8 cellular contexts compared by ENCODE assay signal in genomic region chr10:114526497-114527238, GRCh38.
DNase-seq lines count a peak whose midpoint lies in the region; ATAC-seq, FAIRE-seq and TF ChIP-seq lines count a peak whose summit lies in the region.

No MANE protein-coding gene starts in this region.

- FAIRE-seq in GM12891 (lab: Jason Lieb, UNC) = peak; percentile 94
- FAIRE-seq in D721Med (lab: Jason Lieb, UNC) = no peak

- H2AFZ ChIP-seq in smooth muscle cell (ENCODE audit: low read depth) = peak overlapping the region; percentile 49

- H3K9me3 ChIP-seq in T-helper 17 cell (ENCODE audit: control insufficient read depth, low read length, poor library complexity, severe bottlenecking) (no peaks in the 10 kb centered on the region), body of pancreas (no peaks in the 10 kb centered on the region), smooth muscle cell (replicated peaks; ENCODE audit: low read depth) (no peaks in the 10 kb centered on the region)

- no peaks in the 10 kb centered on the region for H4K20me1 ChIP-seq in smooth muscle cell (ENCODE audit: low read depth)

- peak overlapping the region; percentile 100 for H3K27ac Mint-ChIP-seq in T-helper 17 cell

- H3K4me2 ChIP-seq in smooth muscle cell = peak overlapping the region; percentile 83

- TF ChIP-seq CTCF in body of pancreas (IDR thresholded peaks at IDR 0.05) (no peak), smooth muscle cell (IDR thresholded peaks at IDR 0.05; ENCODE audit: borderline replicate concordance, insufficient read depth, poor library complexity, severe bottlenecking) (no peak), D721Med (IDR thresholded peaks at IDR 0.05; ENCODE audit: insufficient read depth, missing control alignments) (no peak)

- H3K4me1 ChIP-seq in body of pancreas (peaks cover 23% of the 10 kb centered on the region), smooth muscle cell (ENCODE audit: low read depth) (peaks cover 33% of the 10 kb centered on the region)

- H3K36me3 Mint-ChIP-seq in T-helper 17 cell (ENCODE audit: low read depth) = peaks cover 3% of the 10 kb centered on the region

- WGBS in body of pancreas, 2 donors = 5 to 6% methylated on average over 22 to 24 of the region's 24 CpGs
- WGBS in smooth muscle cell (ENCODE audit: low lambda C conversion rate) = 7% methylated on average over 24 of the region's 24 CpGs

- H3F3A ChIP-seq in smooth muscle cell (ENCODE audit: low read depth) = no peaks in the 10 kb centered on the region

- H3K4me3 ChIP-seq in body of pancreas (peak overlapping the region in 1 of 2 donors; percentile 4), smooth muscle cell (peak overlapping the region; percentile 43)

- intact Hi-C loops in body of pancreas (cut with DNase I) = no loop called here

- H3K27me3 ChIP-seq in body of pancreas = no peaks in the 10 kb centered on the region
- no peaks in the 10 kb centered on the region for H3K27me3 ChIP-seq in smooth muscle cell (ENCODE audit: low read depth)

- TF ChIP-seq POLR2A in GM12891 (IDR thresholded peaks at IDR 0.05; ENCODE audit: low read depth, low read length) (peak; percentile 83), body of pancreas (IDR thresholded peaks at IDR 0.05) (peak; percentile 48 to 75 (median 68))

- peak overlapping the region; percentile 98 for H3K4me3 Mint-ChIP-seq in T-helper 17 cell

- H3K36me3 ChIP-seq in body of pancreas (replicated peaks in 1 of 2; ENCODE audit: insufficient read depth in 1 of 2, low read depth in 2 of 2) (no peaks in the 10 kb centered on the region), smooth muscle cell (ENCODE audit: low read depth) (no peaks in the 10 kb centered on the region)

- ATAC-seq in HG02623 (IDR thresholded peaks at IDR 0.05; ENCODE audit: unreplicated experiment) (peak; percentile 96), T-helper 17 cell (peak; percentile 96), body of pancreas (peak; percentile 93)

- H3K79me2 ChIP-seq in smooth muscle cell (ENCODE audit: low read depth) = no peaks in the 10 kb centered on the region

- H3K9ac ChIP-seq in smooth muscle cell (ENCODE audit: low read depth) = peak overlapping the region; percentile 20

- H3K27ac ChIP-seq in body of pancreas (peak overlapping the region; percentile 12 to 73 (median 60)), smooth muscle cell (ENCODE audit: low read depth) (no peak overlapping the region)

- DNase-seq in GM12891 (ENCODE audit: insufficient read length, low spot score) = peak; percentile 63
- DNase-seq in NCI-H1417 (lab: John Stamatoyannopoulos, UW) = peak; percentile 21 to 93 (median 80)
- peak; percentile 65 to 82 (median 78) for DNase-seq in T-helper 17 cell
- peak; percentile 71 to 79 (median 77) for DNase-seq in body of pancreas
- peak; percentile 88 for DNase-seq in iPS-NIHi11 (ENCODE audit: low spot score)
- DNase-seq in smooth muscle cell (lab: John Stamatoyannopoulos, UW; ENCODE audit: unreplicated experiment) = no peak
- no peak for DNase-seq in D721Med (ENCODE audit: insufficient read length, low spot score)

- H3K27me3 Mint-ChIP-seq in T-helper 17 cell = no peaks in the 10 kb centered on the region

- H3K4me1 Mint-ChIP-seq in T-helper 17 cell = peaks cover 36% of the 10 kb centered on the region

TF ChIP-seq in GM12891, 5 proteins besides CTCF, POLR2A, EP300 and RAD21:
- TF ChIP-seq SPI1 (IDR thresholded peaks at IDR 0.05; ENCODE audit: low read depth, low read length) = no peak
- peak; percentile 86 for TF ChIP-seq POU2F2 (IDR thresholded peaks at IDR 0.05; ENCODE audit: low read depth, low read length)
- TF ChIP-seq TAF1 (IDR thresholded peaks at IDR 0.05; ENCODE audit: low read depth, low read length) = peak; percentile 73
- TF ChIP-seq POLR2AphosphoS5 (IDR thresholded peaks at IDR 0.05; ENCODE audit: low read depth, low read length) = peak; percentile 84

Comparison
In these comparisons a context has a peak if more than half of its experiments do, and no peak if none do; other contexts are left out.
1. DNase-seq: peak in GM12891 (single experiment), NCI-H1417 (3 of 3), T-helper 17 cell (3 of 3), body of pancreas (4 of 4) and iPS-NIHi11 (single experiment); none in smooth muscle cell (single experiment) and D721Med (single experiment).
2. Peak in every context shown above with its lines, with median percentiles within 50 percentile points of each other: ATAC-seq.